8 cellular contexts compared by ENCODE assay signal in the genomic region with DNA sequence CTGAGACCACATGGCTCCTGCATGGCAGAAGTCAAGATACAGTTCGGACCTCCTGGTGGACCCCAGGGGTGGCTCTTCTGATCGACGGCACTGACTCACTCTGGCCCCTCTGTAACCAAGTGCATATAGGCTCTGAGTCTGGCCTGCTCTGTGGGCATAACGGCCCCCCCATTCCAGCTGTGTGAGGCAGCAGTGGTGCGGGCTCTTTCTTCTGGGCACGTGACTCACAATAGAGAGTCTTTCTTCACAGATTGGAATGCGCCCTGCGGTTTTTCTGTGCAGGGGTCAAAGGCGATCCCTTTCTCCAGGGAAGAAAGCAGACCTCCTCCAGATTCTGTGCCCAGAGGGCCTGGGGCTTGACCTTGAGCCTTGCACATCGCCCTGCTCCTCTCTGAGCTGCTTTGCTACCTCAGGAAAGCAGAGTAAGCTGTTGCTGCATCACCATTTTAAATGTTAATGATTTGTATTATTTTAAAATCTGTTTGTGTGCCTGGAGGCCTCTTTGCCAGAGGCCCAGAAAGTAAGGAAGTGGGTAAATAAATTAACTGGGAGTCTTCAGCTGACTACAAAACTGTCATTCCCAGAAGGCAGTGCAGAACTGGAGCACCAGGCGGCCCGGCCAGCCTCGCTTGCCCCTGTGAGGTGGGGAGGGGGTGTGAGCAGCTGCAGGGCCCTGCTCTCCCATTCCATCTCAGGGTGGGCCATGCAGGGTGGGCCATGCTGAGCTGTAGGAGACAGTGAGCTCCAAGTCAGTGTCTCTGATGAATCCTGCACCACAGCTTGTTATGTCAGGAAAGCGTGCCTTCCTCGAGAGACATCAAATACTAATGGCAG.
DNase-seq lines count a peak whose midpoint lies in the region; ATAC-seq and TF ChIP-seq lines count a peak whose summit lies in the region.

No MANE protein-coding gene starts in this region.

- intact Hi-C loops in thyroid gland (cut with DNase I) = no loop called here

- H3K36me3 ChIP-seq in thyroid gland = no peaks in the 10 kb centered on the region

- TF ChIP-seq POLR2A in thyroid gland (IDR thresholded peaks at IDR 0.05) = no peak

- WGBS in thyroid gland, 2 donors = 68 to 71% methylated on average over 13 to 15 of the region's 15 CpGs

- H3K27ac ChIP-seq in thyroid gland = no peak overlapping the region

- no peak for TF ChIP-seq CTCF in thyroid gland (IDR thresholded peaks at IDR 0.05)

- H3K27me3 ChIP-seq in thyroid gland = no peaks in the 10 kb centered on the region

- H3K4me3 ChIP-seq in thyroid gland (replicated peaks in 1 of 3) = no peak overlapping the region

- peak; percentile 95 for DNase-seq in AG20443 (ENCODE audit: low spot score)
- peak; percentile 83 for DNase-seq in astrocyte of the hippocampus (ENCODE audit: low read depth, low spot score)
- peak; percentile 78 for DNase-seq in kidney glomerular epithelial cell (lab: John Stamatoyannopoulos, UW)
- peak; percentile 71 for DNase-seq in ureter (ENCODE audit: low spot score)
- DNase-seq in NOMO-1 treated with DMSO at 0.1 percent for 48 hours (lab: John Stamatoyannopoulos, UW; ENCODE audit: unreplicated experiment) = no peak
- no peak for DNase-seq in thyroid gland

- ATAC-seq in HG03039 (IDR thresholded peaks at IDR 0.05; ENCODE audit: unreplicated experiment) (peak; percentile 14), GM21737 (IDR thresholded peaks at IDR 0.05; ENCODE audit: unreplicated experiment) (no peak)

- no peaks in the 10 kb centered on the region for H3K4me1 ChIP-seq in thyroid gland

- H3K9me3 ChIP-seq in thyroid gland = no peaks in the 10 kb centered on the region

Comparison
In these comparisons a context has a peak if more than half of its experiments do, and no peak if none do; other contexts are left out.
1. DNase-seq: peak in AG20443 (single experiment), astrocyte of the hippocampus (single experiment), kidney glomerular epithelial cell (single experiment) and ureter (single experiment); none in NOMO-1 treated with DMSO at 0.1 percent for 48 hours (single experiment) and thyroid gland (0 of 2).